36 cellular contexts compared by ENCODE assay signal in the genomic region with DNA sequence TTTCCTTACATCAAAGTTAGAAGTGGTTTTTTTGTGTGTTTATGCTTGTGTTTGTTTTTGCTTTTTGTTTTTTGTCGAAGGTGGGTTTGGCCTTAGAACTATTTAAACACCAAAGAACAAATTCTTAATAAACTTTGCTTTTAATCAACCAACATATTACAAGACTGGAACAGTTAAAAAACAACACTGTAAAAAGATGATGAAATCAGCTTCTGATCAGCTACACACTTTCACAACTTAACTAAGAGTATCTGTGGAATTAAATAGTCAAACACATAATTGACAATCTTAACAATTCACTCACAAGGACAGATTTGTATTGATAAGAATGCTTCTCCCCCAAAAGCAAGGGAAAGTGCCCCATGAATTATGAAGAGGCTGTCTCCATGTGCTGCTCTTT.
"Had no signal": no experiment of that assay in that cellular context is flagged by ENCODE, and none has a peak within 500 bp of the region (broad histone marks: within the 10 kb centered on the region; RNA-seq: fewer than 3 reads in every experiment).

No MANE protein-coding gene starts in this region.

- H3K4me2 ChIP-seq: KMS-11 had no signal

- H3K27ac ChIP-seq: KMS-11 had no signal

- H3K4me3 ChIP-seq: MG63 had no signal

- H3K27me3 ChIP-seq: MG63 had no signal

- H3K36me3 ChIP-seq: MG63 had no signal

- H3K9me3 ChIP-seq: MG63 had no signal

- DNase-seq: Karpas-422, Kasumi-1, KG1, MG63, MM.1S, MV-4-11, NCI-H1048, NCI-H1092, NCI-H1092 treated with DMSO at 0.1 percent for 48 hours, NCI-H1105, NCI-H1105 treated with DMSO at 0.1 percent for 48 hours, NCI-H1417, NCI-H1417 treated with DMSO at 0.1 percent for 48 hours, NCI-H1436, NCI-H1436 treated with DMSO at 0.1 percent for 48 hours, NCI-H146, NCI-H1694, NCI-H1694 treated with DMSO at 0.1 percent for 48 hours, NCI-H187, NCI-H187 treated with DMSO at 0.1 percent for 48 hours, NCI-H1930, NCI-H2029, NCI-H2029 treated with DMSO at 0.1 percent for 48 hours, NCI-H2081, NCI-H2081 treated with DMSO at 0.1 percent for 48 hours, NCI-H2107, NCI-H2171, NCI-H2171 treated with DMSO at 0.1 percent for 48 hours, NCI-H2227 treated with DMSO at 0.1 percent for 48 hours, NCI-H226, NCI-H345, NCI-H446, NCI-H446 treated with DMSO at 0.1 percent for 48 hours, NCI-H510A, NCI-H510A treated with DMSO at 0.1 percent for 48 hours had no signal

- H3K9ac ChIP-seq: KMS-11 had no signal
